ENCODE assay signal across 8 cellular contexts in the genomic region with DNA sequence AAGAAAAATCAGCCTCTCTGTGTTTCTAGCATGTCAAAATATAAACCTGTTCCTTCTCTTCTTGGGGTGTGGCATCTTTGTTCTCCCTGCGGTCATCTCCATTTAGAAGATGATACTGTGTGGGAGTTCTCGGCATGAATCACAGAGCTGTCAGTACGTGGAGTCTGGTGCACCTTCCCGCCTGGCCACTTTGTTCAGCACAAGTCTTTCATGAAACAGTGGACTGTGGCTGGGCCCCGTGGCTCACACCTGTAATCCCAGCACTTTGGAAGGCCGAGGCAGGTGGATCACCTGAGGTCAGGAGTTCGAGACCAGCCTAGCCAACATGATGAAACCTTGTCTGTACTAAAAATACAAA.
DNase-seq lines count a peak whose midpoint lies in the region; ATAC-seq, FAIRE-seq and TF ChIP-seq lines count a peak whose summit lies in the region.
"Not testable (repeated sequence)": the region's sequence is repeated elsewhere in the genome, so short reads cannot be mapped to it uniquely, and the experiment has no call there.

No MANE protein-coding gene starts in this region.

- H4K20me1 ChIP-seq in K562 (replicated peaks; ENCODE audit: control insufficient read depth, insufficient read depth, low read length): not testable (repeated sequence)

- FAIRE-seq in K562 (lab: Jason Lieb, UNC): not testable (repeated sequence)

- peaks cover 14% of the 10 kb centered on the region for H3K4me1 Mint-ChIP-seq in activated CD4-positive, alpha-beta T cell treated with anti-CD3 and anti-CD28 coated beads for 36 hours

- not testable (repeated sequence) for H2AFZ ChIP-seq in K562 (ENCODE audit: low read depth, low read length)
- peak overlapping the region; percentile 69 for H2AFZ ChIP-seq in parathyroid adenoma

- not testable (repeated sequence) for TF ChIP-seq POLR2A in K562 (conservative IDR thresholded peaks at IDR 0.05)

- not testable (repeated sequence) for H3K4me2 ChIP-seq in K562 (ENCODE audit: insufficient read depth, low read length); parathyroid adenoma (ENCODE audit: low read length)

- H3K79me2 ChIP-seq in K562 (ENCODE audit: control insufficient read depth, insufficient read depth, low read length); parathyroid adenoma: not testable (repeated sequence)

- intact Hi-C loops in activated CD4-positive, alpha-beta T cell treated with anti-CD3 and anti-CD28 coated beads for 36 hours (cut with DNase I, micrococcal nuclease): loop anchor here in 1 of 2 experiments (5.0 kb wide), 1 partner anchor 1135 kb away; no protein-coding TSS in a partner anchor
- intact Hi-C loops in K562 (cut with micrococcal nuclease); tibial artery (cut with DNase I; ENCODE audit: low total_unique reads): not testable (repeated sequence)

- not testable (repeated sequence) for BruUV-seq in K562 (replicated peaks; lab: Mats Ljungman, UMichigan)

- WGBS in K562 (ENCODE audit: insufficient coverage, low coverage, missing lambda C conversion rate): 2% methylated on average over 7 of the region's 7 CpGs

- DNase-seq in CD1c-positive myeloid dendritic cell (ENCODE audit: extremely low spot score) (peak; percentile 59), left kidney (ENCODE audit: low read depth, low spot score) (peak; percentile 86)
- not testable (repeated sequence) for DNase-seq in activated CD4-positive, alpha-beta T cell treated with anti-CD3 and anti-CD28 coated beads for 36 hours; K562 (ENCODE audit: extremely low read depth in 1 of 4, low spot score in 3 of 4); tibial artery

- H3K27ac Mint-ChIP-seq in activated CD4-positive, alpha-beta T cell treated with anti-CD3 and anti-CD28 coated beads for 36 hours: not testable (repeated sequence)

- not testable (repeated sequence) for TF ChIP-seq RAD21 in K562 (CRISPR knock-in tag; conservative IDR thresholded peaks at IDR 0.05 in 1 of 2, IDR thresholded peaks at IDR 0.05 in 1 of 2)

- POLR2A ChIA-PET in activated CD4-positive, alpha-beta T cell treated with anti-CD3 and anti-CD28 coated beads for 36 hours (lab: Charles Lee); K562 (lab: Yijun Ruan, JAX): not testable (repeated sequence)

- H3K27ac ChIP-seq in K562 (ENCODE audit: extremely low read depth, low read depth, low read length): not testable (repeated sequence)
- peak overlapping the region; percentile 69 for H3K27ac ChIP-seq in parathyroid adenoma
- H3K27ac ChIP-seq in skeletal muscle tissue (ENCODE audit: low read depth, low read length): peak overlapping the region; percentile 33
- H3K27ac ChIP-seq in tibial artery: peak overlapping the region; percentile 60 to 74

- CTCF ChIA-PET in activated CD4-positive, alpha-beta T cell treated with anti-CD3 and anti-CD28 coated beads for 36 hours (lab: Charles Lee): interaction anchor here (0.5 kb wide), 1 partner anchor 695 kb away, joined by 3 read pairs; no protein-coding TSS in a partner anchor
- CTCF ChIA-PET in K562 (lab: Yijun Ruan, JAX; ENCODE audit: low intra/inter-chr PET ratio): not testable (repeated sequence)

- H3K27me3 ChIP-seq in K562 (ENCODE audit: control insufficient read depth in 2 of 2, insufficient read depth in 2 of 2, low read length in 2 of 2): peaks cover 3 to 12% of the 10 kb centered on the region in 2 experiments; a peak in 3 of 5 replicates
- H3K27me3 ChIP-seq in parathyroid adenoma (ENCODE audit: control insufficient read depth, insufficient read depth, low read length); skeletal muscle tissue (ENCODE audit: control insufficient read depth in 3 of 3, insufficient read depth in 3 of 3, low read length in 3 of 3); tibial artery: not testable (repeated sequence)

- H3K9me3 Mint-ChIP-seq in activated CD4-positive, alpha-beta T cell treated with anti-CD3 and anti-CD28 coated beads for 36 hours (ENCODE audit: low read depth): not testable (repeated sequence)

- not testable (repeated sequence) for H3K36me3 ChIP-seq in K562 (ENCODE audit: control insufficient read depth, insufficient read depth, low read length); parathyroid adenoma (ENCODE audit: control insufficient read depth, insufficient read depth, low read length); skeletal muscle tissue (ENCODE audit: control insufficient read depth in 3 of 3, insufficient read depth in 3 of 3, low read length in 3 of 3); tibial artery

- H3K4me3 Mint-ChIP-seq in activated CD4-positive, alpha-beta T cell treated with anti-CD3 and anti-CD28 coated beads for 36 hours: not testable (repeated sequence)

- not testable (repeated sequence) for TF ChIP-seq CTCF in K562 (IDR thresholded peaks at IDR 0.05 in 2 of 3, conservative IDR thresholded peaks at IDR 0.05 in 1 of 3; ENCODE audit: insufficient read depth in 2 of 3, low read depth in 1 of 3, low read length in 3 of 3); parathyroid adenoma (IDR thresholded peaks at IDR 0.05); tibial artery (IDR thresholded peaks at IDR 0.05)

- not testable (repeated sequence) for H3K27me3 Mint-ChIP-seq in activated CD4-positive, alpha-beta T cell treated with anti-CD3 and anti-CD28 coated beads for 36 hours

- not testable (repeated sequence) for H3K4me3 ChIP-seq in K562; parathyroid adenoma (ENCODE audit: low read depth, low read length); tibial artery
- H3K4me3 ChIP-seq in skeletal muscle tissue (ENCODE audit: low read length in 3 of 3): peak overlapping the region in 1 of 3 donors; percentile 3

- H3K9me3 ChIP-seq in K562 (replicated peaks; ENCODE audit: control insufficient read depth, insufficient read depth, low read depth, low read length); parathyroid adenoma (ENCODE audit: control insufficient read depth, low read length); skeletal muscle tissue (ENCODE audit: control insufficient read depth in 3 of 3, low read length in 3 of 3); tibial artery: not testable (repeated sequence)

- peak; percentile 49 for ATAC-seq in activated CD4-positive, alpha-beta T cell treated with anti-CD3 and anti-CD28 coated beads for 36 hours
- not testable (repeated sequence) for ATAC-seq in K562
- ATAC-seq in esophagus mucosa: peak; percentile 92

- not testable (repeated sequence) for H3K9me1 ChIP-seq in K562 (ENCODE audit: control insufficient read depth, insufficient read depth, low read length)

- not testable (repeated sequence) for H3K36me3 Mint-ChIP-seq in activated CD4-positive, alpha-beta T cell treated with anti-CD3 and anti-CD28 coated beads for 36 hours (ENCODE audit: low read depth)

- not testable (repeated sequence) for H3K9ac ChIP-seq in K562 (ENCODE audit: insufficient read depth in 1 of 2, low read depth in 2 of 2, low read length in 2 of 2); parathyroid adenoma; skeletal muscle tissue (ENCODE audit: low read depth in 1 of 3, low read length in 3 of 3)

- not testable (repeated sequence) for TF ChIP-seq EP300 in K562 (IDR thresholded peaks at IDR 0.05; ENCODE audit: low read length)

- in situ Hi-C loops in K562 (cut with MboI): not testable (repeated sequence)

- H3K4me1 ChIP-seq in K562 (replicated peaks in 1 of 2; ENCODE audit: control insufficient read depth in 2 of 2, insufficient read depth in 2 of 2, low read length in 2 of 2); parathyroid adenoma: not testable (repeated sequence)
- H3K4me1 ChIP-seq in skeletal muscle tissue (ENCODE audit: control insufficient read depth in 3 of 3, insufficient read depth in 3 of 3, low read length in 3 of 3) (peaks cover 5 to 20% (median 7%) of the 10 kb centered on the region in 3 donors), tibial artery (peaks cover 0 to 60% (median 37%) of the 10 kb centered on the region in 4 donors)

TF ChIP-seq in K562, 482 proteins besides CTCF, POLR2A, EP300 and RAD21:
- peak; percentile 19 for TF ChIP-seq MEIS2 (IDR thresholded peaks at IDR 0.05; ENCODE audit: partially characterized antibody)
